Comparison of ENCODE assay signal across 14 cellular contexts in genomic region chr4:87240341-87240740, GRCh38. TPM values are rescaled to one million over a fixed set of nuclear protein-coding genes. Genes with fewer than 3 reads are reported as not detected.
DNase-seq lines count a peak whose midpoint lies in the region; ATAC-seq, FAIRE-seq and TF ChIP-seq lines count a peak whose summit lies in the region.
"Had no signal": no experiment of that assay in that cellular context is flagged by ENCODE, and none has a peak within 500 bp of the region (broad histone marks: within the 10 kb centered on the region; RNA-seq: fewer than 3 reads in every experiment).

No MANE protein-coding gene starts in this region.

- intact Hi-C loops in PC-3 (cut with micrococcal nuclease) (loop anchor here (1.0 kb wide), 1 partner anchor 89 kb away; no protein-coding TSS in a partner anchor), A673 (cut with micrococcal nuclease; ENCODE audit: unreplicated experiment) (no loop called here)

- BruUV-seq in PC-3 (replicated peaks; lab: Mats Ljungman, UMichigan) = no TSS peak
- BruUV-seq in A673 (replicated peaks; lab: Mats Ljungman, UMichigan) = no TSS peak

- no peak for TF ChIP-seq POLR2A in GM12891 (IDR thresholded peaks at IDR 0.05; ENCODE audit: low read depth, low read length)

- H3K27ac ChIP-seq in PC-3 (ENCODE audit: low read length) (peak overlapping the region; percentile 63), A673 (ENCODE audit: low read depth, low read length, poor library complexity, severe bottlenecking) (no peak overlapping the region)
- H3K27ac ChIP-seq: esophagus squamous epithelium, WERI-Rb-1 had no signal

- H3K4me3 ChIP-seq in PC-3 (ENCODE audit: low read length) (peak overlapping the region; percentile 38; the same call in 1 of the 2 replicates), A673 (ENCODE audit: low read depth, low read length, poor library complexity, severe bottlenecking) (no peak overlapping the region)
- H3K4me3 ChIP-seq: esophagus squamous epithelium had no signal

- H2AFZ ChIP-seq in PC-3 (ENCODE audit: low read length) = peak overlapping the region; percentile 64

- H4K20me1 ChIP-seq in PC-3 (ENCODE audit: low read length) = no peaks in the 10 kb centered on the region

- ATAC-seq in PC-3 (peak; percentile 59), HG02981 (IDR thresholded peaks at IDR 0.05; ENCODE audit: unreplicated experiment) (no peak)

- no peak for TF ChIP-seq EP300 in Ishikawa (IDR thresholded peaks at IDR 0.05; ENCODE audit: borderline replicate concordance)

- H3K27me3 ChIP-seq in PC-3 (ENCODE audit: low read length) (no peaks in the 10 kb centered on the region), A673 (replicated peaks; ENCODE audit: insufficient read depth, low read depth, low read length, poor library complexity) (no peaks in the 10 kb centered on the region)
- H3K27me3 ChIP-seq: esophagus squamous epithelium had no signal

- TF ChIP-seq RAD21 in Ishikawa (IDR thresholded peaks at IDR 0.05; ENCODE audit: low read depth) = no peak

- H3K36me3 ChIP-seq in PC-3 (ENCODE audit: low read depth, low read length) = no peaks in the 10 kb centered on the region; the same call in 1 of the 2 replicates
- no peaks in the 10 kb centered on the region for H3K36me3 ChIP-seq in A673 (ENCODE audit: insufficient read depth, low read length, poor library complexity, severe bottlenecking)
- H3K36me3 ChIP-seq: esophagus squamous epithelium, WERI-Rb-1 had no signal

- H3K79me2 ChIP-seq in PC-3 (ENCODE audit: low read length) = no peaks in the 10 kb centered on the region

- TF ChIP-seq CTCF in PC-3 (conservative IDR thresholded peaks at IDR 0.05; ENCODE audit: low read depth, low read length) (no peak), A673 (conservative IDR thresholded peaks at IDR 0.05; ENCODE audit: low read depth, low read length) (no peak)

- H3K9ac ChIP-seq in PC-3 (ENCODE audit: low read length) = peak overlapping the region; percentile 8; the same call in 1 of the 2 replicates

- H3F3A ChIP-seq in PC-3 (ENCODE audit: low read length, unreplicated experiment) = no peaks in the 10 kb centered on the region

- CTCF ChIA-PET in PC-3 (lab: Charles Lee) (interaction anchor here (0.9 kb wide), 1 partner anchor 90 kb away, joined by 4 read pairs; no protein-coding TSS in a partner anchor), A673 (lab: Charles Lee) (no interaction called here)

- peak overlapping the region; percentile 70 for H3K4me2 ChIP-seq in PC-3 (ENCODE audit: low read length)

- POLR2A ChIA-PET in PC-3 (lab: Charles Lee; ENCODE audit: unreplicated experiment) (interaction anchor here (0.6 to 0.7 kb wide), 3 partner anchors 24 to 266 kb away, joined by 3 to 23 read pairs (median 5); no protein-coding TSS in a partner anchor), A673 (lab: Charles Lee; ENCODE audit: low non-redundant PET) (no interaction called here)

- DNase-seq in COLO829 (ENCODE audit: low spot score) (peak; percentile 48), PC-3 (peak; percentile 36), lung microvascular endothelial cell (ENCODE audit: low read depth in 2 of 2) (peak; percentile 10 to 42), HuH-7.5 (ENCODE audit: low spot score) (no peak), A673 (ENCODE audit: low spot score) (no peak), GM12891 (ENCODE audit: insufficient read length, low spot score) (no peak)
- DNase-seq: CD4-positive, CD25-positive, alpha-beta regulatory T cell; cerebellar nuclear complex; esophagus squamous epithelium; NCI-H82; SHP77; WERI-Rb-1 had no signal

- H3K9me3 ChIP-seq in PC-3 (ENCODE audit: low read length) (peaks cover 9% of the 10 kb centered on the region; the same call in 1 of the 2 replicates), A673 (ENCODE audit: low read depth, low read length, poor library complexity, severe bottlenecking) (peaks cover 9% of the 10 kb centered on the region)

- FAIRE-seq in GM12891 (lab: Jason Lieb, UNC) = no peak

- H3K9me2 ChIP-seq in PC-3 (replicated peaks; ENCODE audit: low read length) = no peaks in the 10 kb centered on the region

- H3K4me1 ChIP-seq in PC-3 (ENCODE audit: insufficient read depth, low read length) = peaks cover 30% of the 10 kb centered on the region
- H3K4me1 ChIP-seq in A673 (ENCODE audit: insufficient read depth, low read length, poor library complexity, severe bottlenecking) = no peaks in the 10 kb centered on the region

TF ChIP-seq in Ishikawa, 13 proteins besides CTCF, POLR2A, EP300 and RAD21:
- TF ChIP-seq CREB1 (IDR thresholded peaks at IDR 0.05; ENCODE audit: low read depth) (no peak), MAX (IDR thresholded peaks at IDR 0.05) (no peak), USF1 (IDR thresholded peaks at IDR 0.05) (peak; percentile 76)

TF ChIP-seq in GM12891, 5 proteins besides CTCF, POLR2A, EP300 and RAD21:
- TF ChIP-seq POLR2AphosphoS5 (IDR thresholded peaks at IDR 0.05; ENCODE audit: low read depth, low read length) (no peak), TAF1 (IDR thresholded peaks at IDR 0.05; ENCODE audit: low read depth, low read length) (no peak), POU2F2 (IDR thresholded peaks at IDR 0.05; ENCODE audit: low read depth, low read length) (no peak), PAX5 (IDR thresholded peaks at IDR 0.05; ENCODE audit: insufficient read depth, low read length, severe bottlenecking) (no peak), SPI1 (IDR thresholded peaks at IDR 0.05; ENCODE audit: low read depth, low read length) (no peak)

RNA-seq across cellular contexts. Expression of gene KLHL8, which starts 19.9 kb away (rescaled TPM):
- 5.6 and 12.7 TPM in 2 replicates for total RNA-seq in PC-3 (2014; rRNA removed)
- 6.3 and 7.9 TPM in 2 replicates for total RNA-seq in lung microvascular endothelial cell
- 14.8 and 15.4 TPM in 2 replicates for total RNA-seq in A673 (2021)
- 3.9 TPM for polyA plus RNA-seq in GM12891 (2012; ENCODE audit: low read depth, missing spikeins)

Comparison
In these comparisons a context has a peak if more than half of its experiments do, and no peak if none do; other contexts are left out.
1. DNase-seq: peak in COLO829 (single experiment), PC-3 (single experiment) and lung microvascular endothelial cell (2 of 2); none in HuH-7.5 (single experiment), A673 (single experiment) and GM12891 (single experiment).